In genomic region chr17:57861737-57862409, GRCh38 we compare ENCODE assay signal across 9 cellular contexts. TPM values are rescaled to one million over a fixed set of nuclear protein-coding genes. Genes with fewer than 3 reads are reported as not detected.
A peak's percentile ranks its signal among the peaks of the same experiment; 100 is the strongest.
DNase-seq lines count a peak whose midpoint lies in the region; ATAC-seq, FAIRE-seq and TF ChIP-seq lines count a peak whose summit lies in the region.
"Had no signal": no experiment of that assay in that cellular context is flagged by ENCODE, and none has a peak within 500 bp of the region (broad histone marks: within the 10 kb centered on the region; RNA-seq: fewer than 3 reads in every experiment).

No MANE protein-coding gene starts in this region.

- peak overlapping the region; percentile 38; the same call in 1 of the 2 replicates for H3K4me3 ChIP-seq in GM12878
- peak overlapping the region; percentile 46 for H3K4me3 ChIP-seq in iPS-18c (ENCODE audit: insufficient read depth, low read depth, low read length)
- peak overlapping the region; percentile 25 to 45 (median 40) for H3K4me3 ChIP-seq in skin epidermis

- H3K9me3 ChIP-seq in GM12878 (replicated peaks; ENCODE audit: control insufficient read depth, insufficient read depth, low read length) = no peaks in the 10 kb centered on the region
- no peaks in the 10 kb centered on the region for H3K9me3 ChIP-seq in iPS-18c (ENCODE audit: control insufficient read depth, insufficient read depth, low read length)

- TF ChIP-seq EP300 in GM12878 (IDR thresholded peaks at IDR 0.05; ENCODE audit: borderline replicate concordance in 1 of 2, control insufficient read depth in 1 of 2, low read depth in 2 of 2, low read length in 2 of 2) = no peak

- no peak for TF ChIP-seq POLR2A in GM12878 (IDR thresholded peaks at IDR 0.05; ENCODE audit: low read depth, low read length)

- RAD21 ChIA-PET in GM12878 (lab: Charles Lee; ENCODE audit: unreplicated experiment) = interaction anchor here (0.9 to 10.0 kb wide), 8 partner anchors 12 to 145 kb away, joined by 3 to 239 read pairs (median 6); partner anchors contain the start of genes MRPS23 and SRSF1

- POLR2A ChIA-PET in GM12878 (lab: Charles Lee) = interaction anchor here (2.7 to 4.0 kb wide), 2 partner anchors 78 to 137 kb away, joined by 8 to 17 read pairs; no protein-coding TSS in a partner anchor

- no peak for TF ChIP-seq CTCF in GM12878 (IDR thresholded peaks at IDR 0.05 in 2 of 3, conservative IDR thresholded peaks at IDR 0.05 in 1 of 3; ENCODE audit: control insufficient read depth in 2 of 3, extremely low read depth in 1 of 3, insufficient read depth in 1 of 3, low read depth in 3 of 3, low read length in 3 of 3)

- no peak overlapping the region for H3K9ac ChIP-seq in GM12878 (ENCODE audit: control insufficient read depth, insufficient read depth, low read length)

- H2AFZ ChIP-seq in GM12878 (ENCODE audit: control insufficient read depth, low read depth, low read length) = no peak overlapping the region

- DNase-seq in NCI-H2227 (lab: John Stamatoyannopoulos, UW; ENCODE audit: unreplicated experiment) = peak; percentile 21
- no peak for DNase-seq in NCI-H2227 treated with DMSO at 0.1 percent for 48 hours (lab: John Stamatoyannopoulos, UW)
- DNase-seq in GM12878 (ENCODE audit: low read depth, low spot score) = no peak
- DNase-seq in activated CD4-positive, alpha-beta T cell treated with anti-CD3 and anti-CD28 coated beads for 4 hours = no peak
- no peak for DNase-seq in COLO829 (ENCODE audit: low spot score)

- 41% methylated on average over 29 of the region's 61 CpGs for WGBS in GM12878 (ENCODE audit: insufficient coverage, insufficient replicate concordance, low lambda C conversion rate, missing lambda C conversion rate)

- intact Hi-C loops in GM12878 (cut with micrococcal nuclease; ENCODE audit: unreplicated experiment) = no loop called here

- H3K27ac ChIP-seq in GM12878 (ENCODE audit: control insufficient read depth, insufficient read depth) (no peak overlapping the region), skin epidermis (peak overlapping the region; percentile 4 to 84 (median 72))

- H3K4me1 ChIP-seq in GM12878 (ENCODE audit: control insufficient read depth, insufficient read depth, low read length) = peaks cover 3% of the 10 kb centered on the region; the same call in 1 of the 2 replicates

- no peaks in the 10 kb centered on the region for H3K36me3 ChIP-seq in GM12878 (ENCODE audit: control insufficient read depth in 2 of 2, insufficient read depth in 2 of 2, low read length in 1 of 2)

- no TSS peak for BruUV-seq in GM12878 (replicated peaks; lab: Mats Ljungman, UMichigan)

- H4K20me1 ChIP-seq in GM12878 (ENCODE audit: control insufficient read depth, insufficient read depth) = no peaks in the 10 kb centered on the region

- CTCF ChIA-PET in GM12878 (lab: Yijun Ruan, JAX) = interaction anchor here (0.8 to 18.2 kb wide), 10 partner anchors 9 to 251 kb away, joined by 3 to 708 read pairs (median 23); partner anchors contain the start of genes CUEDC1, MRPS23 and SRSF1

- peak overlapping the region; percentile 78 for H3K4me2 ChIP-seq in GM12878 (ENCODE audit: control insufficient read depth, insufficient read depth)

- in situ Hi-C loops in GM12878 (cut with MboI) = no loop called here

- TF ChIP-seq RAD21 in GM12878 (IDR thresholded peaks at IDR 0.05; ENCODE audit: insufficient read depth, low read depth, low read length) = no peak

- no peak for FAIRE-seq in GM12878 (lab: Jason Lieb, UNC)
- FAIRE-seq: TTC549 had no signal

- no peak for ATAC-seq in GM12878
- ATAC-seq in GM21526 (IDR thresholded peaks at IDR 0.05; ENCODE audit: low FRiP score, unreplicated experiment) = no peak

- H3K79me2 ChIP-seq in GM12878 (ENCODE audit: control insufficient read depth, insufficient read depth, low read length) = no peaks in the 10 kb centered on the region

- SMC1A ChIA-PET in GM12878 (lab: Charles Lee; ENCODE audit: uncharacterized antibody, unreplicated experiment) = interaction anchor here (1.0 to 14.5 kb wide), 8 partner anchors 12 to 252 kb away, joined by 3 to 341 read pairs (median 25); partner anchors contain the start of gene MRPS23

- no peaks in the 10 kb centered on the region; a peak in 2 of 4 replicates for H3K27me3 ChIP-seq in GM12878 (replicated peaks in 1 of 2; ENCODE audit: control insufficient read depth in 2 of 2, insufficient read depth in 2 of 2, low read length in 1 of 2)

TF ChIP-seq in GM12878, 131 proteins besides CTCF, POLR2A, EP300 and RAD21 (continues in another document):
- no peak for TF ChIP-seq HCFC1 (IDR thresholded peaks at IDR 0.05; ENCODE audit: low read length)
- no peak for TF ChIP-seq SMARCA5 (IDR thresholded peaks at IDR 0.05)
- no peak for TF ChIP-seq E4F1 (IDR thresholded peaks at IDR 0.05; ENCODE audit: borderline replicate concordance, partially characterized antibody)
- no peak for TF ChIP-seq ZNF207 (IDR thresholded peaks at IDR 0.05; ENCODE audit: borderline replicate concordance)
- no peak for TF ChIP-seq SRF (IDR thresholded peaks at IDR 0.05; ENCODE audit: low read depth in 2 of 2, low read length in 2 of 2)
- TF ChIP-seq SREBF2 (IDR thresholded peaks at IDR 0.05; ENCODE audit: low read length) = no peak
- no peak for TF ChIP-seq E2F8 (IDR thresholded peaks at IDR 0.05; ENCODE audit: low read depth, partially characterized antibody)

RNA-seq across cellular contexts. Expression of gene MRPS23, which starts 12.0 kb away (rescaled TPM):
- 29.8 and 30.2 TPM in 2 replicates for total RNA-seq in GM12878 (2013; cell fraction: nucleolus; rRNA removed)
- total RNA-seq in GM12878 (2014; rRNA removed) = 52.0 and 65.3 TPM in 2 replicates
- total RNA-seq in GM12878 (2014; rRNA removed; fragmentation: Illumina TruSeq; extraction: Trizol) = 74.9 and 87.0 TPM in 2 replicates
- total RNA-seq in GM12878 (2021) = 69.0 and 76.8 TPM in 2 replicates
- polyA plus RNA-seq in GM12878 (2011; ENCODE audit: low read depth) = 41.5 TPM
- polyA plus RNA-seq in GM12878 (2011; rRNA removed) = 76.8 and 84.7 TPM in 2 replicates
- polyA plus RNA-seq in GM12878 (2011; cell fraction: cytosol; rRNA removed) = 40.3 and 58.5 TPM in 2 replicates
- 32.9 and 47.2 TPM in 2 replicates for polyA plus RNA-seq in GM12878 (2011; cell fraction: nucleus; rRNA removed)
- polyA plus RNA-seq in GM12878 (2012) = 41.4 and 49.7 TPM in 2 replicates
- 51.8 and 75.0 TPM in 2 replicates for polyA plus RNA-seq in GM12878 (2014; fragmentation: Illumina TruSeq; extraction: Trizol)
- 100 to 1,000 TPM; 186 to 237 TPM for polyA plus RNA-seq in GM12878 (2014; fragmentation: Nextera tagmentation; extraction: Ambion mirVana)
- polyA plus RNA-seq in GM12878 (2014; rRNA removed) = 88.9 and 95.3 TPM in 2 replicates
- polyA plus RNA-seq in GM12878 (2016; fragmentation: Nextera tagmentation; extraction: Ambion mirVana) = 100 to 1,000 TPM; 116 to 120 TPM
- polyA minus RNA-seq in GM12878 (2011; rRNA and poly(A)+ RNA removed) = 18.6 and 25.4 TPM in 2 replicates
- 5.7 and 8.6 TPM in 2 replicates for polyA minus RNA-seq in GM12878 (2011; cell fraction: cytosol; rRNA and poly(A)+ RNA removed)
- 13.5 and 23.5 TPM in 2 replicates for polyA minus RNA-seq in GM12878 (2011; cell fraction: nucleus; rRNA and poly(A)+ RNA removed)
